ENCODE assay signal across 35 cellular contexts in the genomic region with DNA sequence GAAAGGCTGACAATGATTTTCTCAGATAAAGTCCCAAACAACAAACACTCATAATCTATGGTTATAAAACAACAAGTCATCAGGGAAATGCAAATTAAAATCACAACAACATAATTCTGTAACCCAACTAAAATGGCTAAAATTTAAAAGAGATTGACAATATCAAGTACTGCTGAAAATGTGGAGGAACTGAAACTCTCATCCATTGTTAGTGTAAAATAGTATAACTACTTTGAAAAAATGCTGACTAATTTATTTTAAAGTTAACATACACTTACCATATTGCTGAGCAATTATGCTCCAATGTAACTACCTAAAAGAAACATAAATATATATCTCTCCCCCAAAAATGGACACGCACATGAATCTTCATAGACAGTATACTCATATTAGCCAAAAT.
"Had no signal": no experiment of that assay in that cellular context is flagged by ENCODE, and none has a peak within 500 bp of the region (broad histone marks: within the 10 kb centered on the region; RNA-seq: fewer than 3 reads in every experiment).

No MANE protein-coding gene starts in this region.

- DNase-seq: activated CD4-positive, alpha-beta T cell treated with anti-CD3 and anti-CD28 coated beads for 1 hour; activated CD4-positive, alpha-beta T cell treated with anti-CD3 and anti-CD28 coated beads for 4 hours; activated CD4-positive, alpha-beta T cell treated with anti-CD3 and anti-CD28 coated beads, Interleukin-2, amount 10 ng/mL, durations not matched to agents 7 days and 5 days; activated CD4-positive, alpha-beta T cell treated with anti-CD3 and anti-CD28 coated beads, Interleukin-2, amount 50 U/mL, for 4 hours; activated CD8-positive, alpha-beta memory T cell treated with anti-CD3 and anti-CD28 coated beads for 24 hours; activated CD8-positive, alpha-beta T cell treated with anti-CD3 and anti-CD28 coated beads for 36 hours; activated effector memory CD4-positive, alpha-beta T cell treated with Interleukin-2 at 50 U/mL for 16 hours; activated gamma-delta T cell treated with Interleukin-2 at 50 U/mL for 16 hours; activated naive CD4-positive, alpha-beta T cell treated with anti-CD3 and anti-CD28 coated beads, Interleukin-2, amount 50 U/mL, for 16 hours; activated naive CD4-positive, alpha-beta T cell treated with Interleukin-2 at 50 U/mL for 16 hours; activated T-cell treated with anti-CD3 and anti-CD28 coated beads, Interleukin-2, amount 50 U/mL, for 4 hours; amniotic stem cell; anterior cingulate cortex; brain microvascular endothelial cell; cortex of kidney; dermis blood vessel endothelial cell; effector CD4-positive, alpha-beta T cell; effector memory CD8-positive, alpha-beta T cell; esophagus squamous epithelium; foreskin melanocyte; heart right ventricle; T-helper 2 cell had no signal

- H3K9me3 Mint-ChIP-seq: activated CD4-positive, alpha-beta T cell treated with anti-CD3 and anti-CD28 coated beads, Interleukin-2, amount 10 ng/mL, durations not matched to agents 7 days and 5 days had no signal

- FAIRE-seq: astrocyte, bronchial epithelial cell, colon, endometrium, endothelial cell of umbilical vein had no signal

- H3K27me3 Mint-ChIP-seq: activated CD4-positive, alpha-beta T cell treated with anti-CD3 and anti-CD28 coated beads, Interleukin-2, amount 10 ng/mL, durations not matched to agents 7 days and 5 days; activated CD8-positive, alpha-beta T cell treated with anti-CD3 and anti-CD28 coated beads for 36 hours; activated naive CD8-positive, alpha-beta T cell; activated T-helper 17 cell treated with anti-CD3 and anti-CD28 coated beads, Interleukin-2, amount 50 U/mL, for 72 hours; central memory CD8-positive, alpha-beta T cell; effector memory CD8-positive, alpha-beta T cell had no signal

- H3K4me1 ChIP-seq: esophagus squamous epithelium, gastroesophageal sphincter, heart right ventricle had no signal

- H3K4me1 Mint-ChIP-seq: activated CD4-positive, alpha-beta T cell treated with anti-CD3 and anti-CD28 coated beads, Interleukin-2, amount 10 ng/mL, durations not matched to agents 7 days and 5 days; activated T-helper 17 cell treated with anti-CD3 and anti-CD28 coated beads, Interleukin-2, amount 50 U/mL, for 72 hours; central memory CD8-positive, alpha-beta T cell; WTC11 had no signal

- H3K4me2 ChIP-seq: hepatocyte had no signal

- H3K27me3 ChIP-seq: brain microvascular endothelial cell, esophagus squamous epithelium, gastroesophageal sphincter, heart right ventricle, hepatocyte had no signal

- H3K4me3 Mint-ChIP-seq: activated CD4-positive, alpha-beta T cell treated with anti-CD3 and anti-CD28 coated beads, Interleukin-2, amount 10 ng/mL, durations not matched to agents 7 days and 5 days; activated CD8-positive, alpha-beta T cell treated with anti-CD3 and anti-CD28 coated beads for 36 hours; activated naive CD8-positive, alpha-beta T cell; activated T-cell treated with anti-CD3 and anti-CD28 coated beads, Interleukin-2, amount 50 U/mL, for 4 hours; activated T-helper 17 cell treated with anti-CD3 and anti-CD28 coated beads, Interleukin-2, amount 50 U/mL, for 72 hours; central memory CD8-positive, alpha-beta T cell; effector memory CD8-positive, alpha-beta T cell; WTC11 had no signal

- H3K27ac ChIP-seq: brain microvascular endothelial cell, epithelial cell of prostate, esophagus squamous epithelium, gastroesophageal sphincter, heart right ventricle, hepatocyte, VCaP had no signal

- H2AFZ ChIP-seq: hepatocyte had no signal

- ATAC-seq: activated CD8-positive, alpha-beta T cell treated with anti-CD3 and anti-CD28 coated beads for 36 hours; activated T-cell treated with anti-CD3 and anti-CD28 coated beads, Interleukin-2, amount 50 U/mL, for 4 hours; activated T-helper 17 cell treated with anti-CD3 and anti-CD28 coated beads, Interleukin-2, amount 50 U/mL, for 72 hours; effector memory CD8-positive, alpha-beta T cell; gastroesophageal sphincter; heart right ventricle; WTC11 had no signal

- H3K9me3 ChIP-seq: esophagus squamous epithelium, gastroesophageal sphincter had no signal

- H3K4me3 ChIP-seq: esophagus squamous epithelium, gastroesophageal sphincter, heart right ventricle, hepatocyte had no signal

- H3K36me3 Mint-ChIP-seq: activated naive CD8-positive, alpha-beta T cell had no signal

- H3K27ac Mint-ChIP-seq: activated CD4-positive, alpha-beta T cell treated with anti-CD3 and anti-CD28 coated beads, Interleukin-2, amount 10 ng/mL, durations not matched to agents 7 days and 5 days; activated CD8-positive, alpha-beta T cell treated with anti-CD3 and anti-CD28 coated beads for 36 hours; activated naive CD8-positive, alpha-beta T cell; activated T-helper 17 cell treated with anti-CD3 and anti-CD28 coated beads, Interleukin-2, amount 50 U/mL, for 72 hours; effector memory CD8-positive, alpha-beta T cell; WTC11 had no signal

- H3K36me3 ChIP-seq: brain microvascular endothelial cell, esophagus squamous epithelium, gastroesophageal sphincter, heart right ventricle had no signal

- H3K79me2 ChIP-seq: hepatocyte had no signal
